In genomic region chr6:157513004-157513603, GRCh38 we compare ENCODE assay signal across 15 cellular contexts.
DNase-seq lines count a peak whose midpoint lies in the region; ATAC-seq, FAIRE-seq and TF ChIP-seq lines count a peak whose summit lies in the region.
"Had no signal": no experiment of that assay in that cellular context is flagged by ENCODE, and none has a peak within 500 bp of the region (broad histone marks: within the 10 kb centered on the region; RNA-seq: fewer than 3 reads in every experiment).

No MANE protein-coding gene starts in this region.

- H3K27ac ChIP-seq in K562 (ENCODE audit: extremely low read depth, low read depth, low read length) (peak overlapping the region; percentile 98), liver (ENCODE audit: low read depth in 1 of 2, low read length in 2 of 2) (peak overlapping the region; percentile 50 to 58), osteoblast (ENCODE audit: low read depth, low read length) (no peak overlapping the region)
- H3K27ac ChIP-seq: C4-2B, colonic mucosa had no signal

- H3K4me1 ChIP-seq in K562 (replicated peaks in 1 of 2; ENCODE audit: control insufficient read depth in 2 of 2, insufficient read depth in 2 of 2, low read length in 2 of 2) (peaks cover 49 to 54% of the 10 kb centered on the region in 2 experiments), liver (ENCODE audit: control insufficient read depth in 4 of 4, insufficient read depth in 4 of 4, low read length in 3 of 4) (peaks cover 2 to 41% (median 10%) of the 10 kb centered on the region in 4 donors), osteoblast (ENCODE audit: insufficient read depth, low read length) (peaks cover 4% of the 10 kb centered on the region)
- H3K4me1 ChIP-seq: colonic mucosa had no signal

- intact Hi-C loops in K562 (cut with micrococcal nuclease): loop anchor here (10.0 kb wide), 1 partner anchor 1868 kb away; no protein-coding TSS in a partner anchor

- POLR2A ChIA-PET in K562 (lab: Yijun Ruan, JAX): interaction anchor here (0.6 to 2.8 kb wide), 8 partner anchors 10 to 190 kb away, joined by 3 to 21 read pairs (median 4); partner anchors contain the start of genes TMEM242 and ZDHHC14
- POLR2A ChIA-PET in T-cell (lab: Charles Lee): interaction anchor here in 1 of 2 donors (0.6 kb wide), 1 partner anchor 31 kb away, joined by 12 read pairs; no protein-coding TSS in a partner anchor

- CTCF ChIA-PET in K562 (lab: Yijun Ruan, JAX; ENCODE audit: low intra/inter-chr PET ratio): no interaction called here
- CTCF ChIA-PET in T-cell (lab: Charles Lee): no interaction called here

- FAIRE-seq in K562 (lab: Jason Lieb, UNC): no peak

- no TSS peak for BruUV-seq in K562 (replicated peaks; lab: Mats Ljungman, UMichigan)

- TF ChIP-seq EP300 in K562 (IDR thresholded peaks at IDR 0.05; ENCODE audit: low read length): no peak

- no peak overlapping the region for H3K4me3 ChIP-seq in K562
- H3K4me3 ChIP-seq in liver (ENCODE audit: low read depth in 1 of 3, low read length in 3 of 3): no peak overlapping the region
- H3K4me3 ChIP-seq in osteoblast (ENCODE audit: insufficient read depth, low read length): no peak overlapping the region
- H3K4me3 ChIP-seq: colonic mucosa had no signal

- H2AFZ ChIP-seq in K562 (ENCODE audit: low read depth, low read length) (peak overlapping the region; percentile 6), osteoblast (ENCODE audit: low read length) (no peak overlapping the region)

- ATAC-seq in K562 (no peak), T-cell (replicated peaks in 1 of 4) (no peak)
- ATAC-seq: activated T-helper 17 cell treated with anti-CD3 and anti-CD28 coated beads, Interleukin-2, amount 50 U/mL, for 72 hours had no signal

- no peaks in the 10 kb centered on the region for H3K9me1 ChIP-seq in K562 (ENCODE audit: control insufficient read depth, insufficient read depth, low read length)

- H3K27ac Mint-ChIP-seq in T-cell: no peak overlapping the region
- H3K27ac Mint-ChIP-seq: activated T-helper 17 cell treated with anti-CD3 and anti-CD28 coated beads, Interleukin-2, amount 50 U/mL, for 72 hours; mesothelial cell of epicardium; nephron progenitor cell had no signal

- H3K36me3 ChIP-seq in K562 (ENCODE audit: control insufficient read depth, insufficient read depth, low read length) (peaks cover 3% of the 10 kb centered on the region; the same call in 1 of the 3 replicates), liver (ENCODE audit: control insufficient read depth in 4 of 4, insufficient read depth in 3 of 4, low read depth in 1 of 4, low read length in 3 of 4) (no peaks in the 10 kb centered on the region), osteoblast (ENCODE audit: insufficient read depth, low read length) (no peaks in the 10 kb centered on the region)
- H3K36me3 ChIP-seq: colonic mucosa had no signal

- H3K4me2 ChIP-seq in K562 (ENCODE audit: insufficient read depth, low read length) (peak overlapping the region; percentile 15; the same call in 1 of the 2 replicates), osteoblast (ENCODE audit: insufficient read depth, low read length) (no peak overlapping the region)

- H4K20me1 ChIP-seq in K562 (replicated peaks; ENCODE audit: control insufficient read depth, insufficient read depth, low read length) (no peaks in the 10 kb centered on the region), osteoblast (ENCODE audit: insufficient read depth, low read length) (no peaks in the 10 kb centered on the region)

- peaks cover 2% of the 10 kb centered on the region for H3K36me3 Mint-ChIP-seq in T-cell
- H3K36me3 Mint-ChIP-seq: mesothelial cell of epicardium had no signal

- peaks cover 45% of the 10 kb centered on the region for H3K79me2 ChIP-seq in K562 (ENCODE audit: control insufficient read depth, insufficient read depth, low read length)
- no peaks in the 10 kb centered on the region for H3K79me2 ChIP-seq in osteoblast (ENCODE audit: insufficient read depth, low read length)

- peaks cover 10 to 21% (median 13%) of the 10 kb centered on the region in 3 donors for H3K4me1 Mint-ChIP-seq in T-cell
- H3K4me1 Mint-ChIP-seq: activated T-helper 17 cell treated with anti-CD3 and anti-CD28 coated beads, Interleukin-2, amount 50 U/mL, for 72 hours; mesothelial cell of epicardium had no signal

- no peak overlapping the region for H3K4me3 Mint-ChIP-seq in T-cell
- H3K4me3 Mint-ChIP-seq: activated naive CD8-positive, alpha-beta T cell treated with anti-CD3 and anti-CD28 coated beads, Interleukin-2, amount 10 ng/mL, durations not matched to agents 7 days and 5 days; activated T-helper 17 cell treated with anti-CD3 and anti-CD28 coated beads, Interleukin-2, amount 50 U/mL, for 72 hours; mesothelial cell of epicardium; nephron progenitor cell had no signal

- no peak for TF ChIP-seq POLR2A in K562 (conservative IDR thresholded peaks at IDR 0.05)

- H3K9me3 ChIP-seq in K562 (replicated peaks; ENCODE audit: control insufficient read depth, insufficient read depth, low read depth, low read length) (no peaks in the 10 kb centered on the region), liver (ENCODE audit: control insufficient read depth in 4 of 4, low read length in 3 of 4) (no peaks in the 10 kb centered on the region), osteoblast (ENCODE audit: low read depth, low read length) (no peaks in the 10 kb centered on the region)
- H3K9me3 ChIP-seq: colonic mucosa had no signal

- no peaks in the 10 kb centered on the region for H3K9me3 Mint-ChIP-seq in T-cell
- H3K9me3 Mint-ChIP-seq: activated T-helper 17 cell treated with anti-CD3 and anti-CD28 coated beads, Interleukin-2, amount 50 U/mL, for 72 hours had no signal

- DNase-seq in DMS53 (lab: John Stamatoyannopoulos, UW) (peak; percentile 60), NCI-H187 (lab: John Stamatoyannopoulos, UW) (peak; percentile 48 to 76), K562 (ENCODE audit: extremely low read depth in 1 of 4, low spot score in 3 of 4) (peak in 1 of 4 experiments; percentile 24), iPS-NIHi11 (ENCODE audit: low spot score) (no peak), T-cell (no peak), osteoblast (ENCODE audit: insufficient read length, low spot score, missing footprints) (no peak)
- no peak for DNase-seq in stimulated activated CD8-positive, alpha-beta memory T cell treated with anti-CD3 and anti-CD28 coated beads, Interleukin-4, amount 100 ng/mL, for 48 hours
- DNase-seq: activated CD4-positive, alpha-beta T cell treated with anti-CD3 and anti-CD28 coated beads for 4 hours; activated naive CD8-positive, alpha-beta T cell treated with anti-CD3 and anti-CD28 coated beads, Interleukin-2, amount 10 ng/mL, durations not matched to agents 7 days and 5 days; colonic mucosa; nephron progenitor cell had no signal

- H3K27me3 Mint-ChIP-seq in T-cell: no peaks in the 10 kb centered on the region
- H3K27me3 Mint-ChIP-seq: activated naive CD8-positive, alpha-beta T cell treated with anti-CD3 and anti-CD28 coated beads, Interleukin-2, amount 10 ng/mL, durations not matched to agents 7 days and 5 days; activated T-helper 17 cell treated with anti-CD3 and anti-CD28 coated beads, Interleukin-2, amount 50 U/mL, for 72 hours had no signal

- 57% methylated on average over 9 of the region's 9 CpGs for WGBS in K562 (ENCODE audit: insufficient coverage, low coverage, missing lambda C conversion rate)
- 32% methylated on average over 9 of the region's 9 CpGs for WGBS in liver

- TF ChIP-seq RAD21 in K562 (CRISPR knock-in tag; conservative IDR thresholded peaks at IDR 0.05 in 1 of 2, IDR thresholded peaks at IDR 0.05 in 1 of 2) (no peak; a peak in 1 of 4 replicates), liver (IDR thresholded peaks at IDR 0.05) (peak in 1 of 2 donors; percentile 19)

- in situ Hi-C loops in K562 (cut with MboI): no loop called here

- TF ChIP-seq CTCF in K562 (IDR thresholded peaks at IDR 0.05 in 2 of 3, conservative IDR thresholded peaks at IDR 0.05 in 1 of 3; ENCODE audit: insufficient read depth in 2 of 3, low read depth in 1 of 3, low read length in 3 of 3): no peak
- TF ChIP-seq CTCF in liver (IDR thresholded peaks at IDR 0.05; ENCODE audit: low read depth, low read length, missing input control): no peak
- TF ChIP-seq CTCF in osteoblast (IDR thresholded peaks at IDR 0.05; ENCODE audit: extremely low read depth, low read depth, low read length): no peak

- peak overlapping the region; percentile 14 to 63; a peak in 3 of 4 replicates for H3K9ac ChIP-seq in K562 (ENCODE audit: insufficient read depth in 1 of 2, low read depth in 2 of 2, low read length in 2 of 2)
- peak overlapping the region in 1 of 2 donors; percentile 6 for H3K9ac ChIP-seq in liver (ENCODE audit: low read depth in 1 of 2, low read length in 2 of 2)

- H3K27me3 ChIP-seq in K562 (ENCODE audit: control insufficient read depth in 2 of 2, insufficient read depth in 2 of 2, low read length in 2 of 2) (no peaks in the 10 kb centered on the region), liver (ENCODE audit: control insufficient read depth in 4 of 4, insufficient read depth in 4 of 4, low read length in 3 of 4) (no peaks in the 10 kb centered on the region), osteoblast (ENCODE audit: insufficient read depth, low read length) (no peaks in the 10 kb centered on the region)
- H3K27me3 ChIP-seq: colonic mucosa had no signal

TF ChIP-seq in K562, 482 proteins besides CTCF, POLR2A, EP300 and RAD21 (continues in another document):
- TF ChIP-seq E2F5 (CRISPR knock-in tag; IDR thresholded peaks at IDR 0.05) (0 out of 2 replicates have a peak, but pooled peaks have one; percentile 61), ZNF76 (CRISPR knock-in tag; IDR thresholded peaks at IDR 0.05; ENCODE audit: borderline replicate concordance) (no peak), TAL1 (IDR thresholded peaks at IDR 0.05) (no peak)

TF ChIP-seq in liver, 16 proteins besides CTCF, POLR2A, EP300 and RAD21:
- no peak for TF ChIP-seq EGR1 (IDR thresholded peaks at IDR 0.05; ENCODE audit: low read depth in 2 of 2)
- TF ChIP-seq JUND (IDR thresholded peaks at IDR 0.05): no peak
- peak in 1 of 2 donors; percentile 30 for TF ChIP-seq HNF4A (conservative IDR thresholded peaks at IDR 0.05)
- TF ChIP-seq YY1 (IDR thresholded peaks at IDR 0.05): peak; percentile 13
- peak in 1 of 2 donors; percentile 38 for TF ChIP-seq RXRA (IDR thresholded peaks at IDR 0.05)
- TF ChIP-seq FOXA2 (IDR thresholded peaks at IDR 0.05): peak; percentile 88
- peak; percentile 87 for TF ChIP-seq FOXA1 (IDR thresholded peaks at IDR 0.05)
- TF ChIP-seq SP1 (IDR thresholded peaks at IDR 0.05): peak; percentile 55
- TF ChIP-seq TAF1 (conservative IDR thresholded peaks at IDR 0.05): no peak

Comparison
In these comparisons a context has a peak if more than half of its experiments do, and no peak if none do; other contexts are left out.
1. DNase-seq: peak in DMS53 (single experiment) and NCI-H187 (2 of 2); none in iPS-NIHi11 (single experiment), T-cell (0 of 34), stimulated activated CD8-positive, alpha-beta memory T cell treated with anti-CD3 and anti-CD28 coated beads, Interleukin-4, amount 100 ng/mL, for 48 hours (single experiment) and osteoblast (single experiment).